Comparison of ENCODE assay signal across 1 cellular context in the genomic region with DNA sequence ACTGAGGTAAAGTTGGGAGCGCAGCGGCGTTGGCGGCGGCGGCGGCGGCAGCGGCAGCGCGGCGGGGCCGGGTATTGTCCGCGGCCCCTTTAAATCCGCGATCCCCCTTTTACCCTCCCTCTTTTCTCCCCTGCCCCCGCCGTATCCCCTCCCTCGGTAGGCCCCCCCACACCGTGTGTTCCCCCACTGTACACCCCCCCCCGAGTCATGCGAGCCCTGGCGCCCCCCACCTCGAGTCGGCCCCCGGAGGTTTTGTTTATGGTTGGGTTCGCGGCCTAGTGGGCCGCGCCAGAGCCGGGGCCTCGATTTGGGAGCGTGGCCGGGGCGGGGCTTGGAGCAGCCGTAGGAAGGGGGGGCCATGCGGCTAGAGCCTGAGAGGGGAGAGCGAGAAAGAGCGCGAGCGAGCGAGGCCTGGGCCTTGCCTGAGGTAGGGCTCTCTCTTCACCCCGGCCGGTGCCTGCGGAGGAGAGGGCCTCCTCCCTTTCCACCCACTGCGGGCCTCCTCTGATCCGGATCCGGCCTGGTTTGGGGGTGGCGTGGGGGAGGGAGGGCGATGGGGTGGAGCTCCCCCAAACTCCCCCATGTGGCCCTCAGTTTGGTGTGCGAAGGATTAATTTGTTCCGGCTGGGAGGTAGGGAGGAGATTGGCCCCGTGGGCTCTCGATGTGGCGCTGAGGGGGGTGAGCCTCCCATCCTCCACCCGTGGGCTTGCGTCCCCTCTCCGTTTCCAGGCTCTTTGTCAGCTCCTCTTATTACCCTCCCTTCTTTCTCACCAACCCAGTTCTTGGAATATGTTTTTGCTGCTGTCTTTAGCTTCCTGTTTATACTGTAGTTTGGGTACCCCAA.
TF ChIP-seq lines count a peak whose summit lies in the region.

No MANE protein-coding gene starts in this region.

TF ChIP-seq in K562, 482 proteins besides CTCF, POLR2A, EP300 and RAD21 (continued from another document and continues in another):
- TF ChIP-seq ZNF785 (CRISPR knock-in tag; IDR thresholded peaks at IDR 0.05) (no peak), TGIF2 (CRISPR knock-in tag; IDR thresholded peaks at IDR 0.05) (peak; percentile 86), ZZZ3 (IDR thresholded peaks at IDR 0.05) (peak; percentile 91), BHLHE40 (IDR thresholded peaks at IDR 0.05; ENCODE audit: low read length) (no peak), ETV1 (tag; conservative IDR thresholded peaks at IDR 0.05; ENCODE audit: low read depth) (0 out of 2 replicates have a peak, but pooled peaks have one; percentile 10), KLF16 (IDR thresholded peaks at IDR 0.05) (no peak), GTF2E2 (tag; IDR thresholded peaks at IDR 0.05) (peak; percentile 96), PML (IDR thresholded peaks at IDR 0.05; ENCODE audit: low read length) (no peak; the same call in 1 of the 2 replicates), MEIS2 (IDR thresholded peaks at IDR 0.05; ENCODE audit: partially characterized antibody) (no peak), ZNF589 (CRISPR knock-in tag; IDR thresholded peaks at IDR 0.05; ENCODE audit: low read depth) (peak; percentile 73), ATF7 (IDR thresholded peaks at IDR 0.05) (0 out of 2 replicates have a peak, but pooled peaks have one; percentile 14), ZNF551 (CRISPR knock-in tag; IDR thresholded peaks at IDR 0.05) (no peak), PCBP2 (IDR thresholded peaks at IDR 0.05; ENCODE audit: low read depth, low read length, poor library complexity, severe bottlenecking) (peak; percentile 56), PRDM10 (IDR thresholded peaks at IDR 0.05; ENCODE audit: partially characterized antibody) (peak; percentile 39), COPS2 (conservative IDR thresholded peaks at IDR 0.05) (no peak), EGR1 (conservative IDR thresholded peaks at IDR 0.05) (peak; percentile 76), NCOR1 (IDR thresholded peaks at IDR 0.05) (no peak), ZNF232 (CRISPR knock-in tag; IDR thresholded peaks at IDR 0.05) (peak; percentile 68; the same call in 1 of the 2 replicates), FOXK1 (CRISPR knock-in tag; IDR thresholded peaks at IDR 0.05; ENCODE audit: borderline replicate concordance) (peak; percentile 36; the same call in 1 of the 2 replicates), KAT2B (IDR thresholded peaks at IDR 0.05; ENCODE audit: low read depth, low read length) (no peak), KDM5B (IDR thresholded peaks at IDR 0.05; ENCODE audit: insufficient replicate concordance, low read depth, low read length) (peak; percentile 40), ZNF318 (IDR thresholded peaks at IDR 0.05; ENCODE audit: borderline replicate concordance in 1 of 2, low read depth in 1 of 2) (0 out of 4 replicates have a peak, but pooled peaks of 1 of the 2 experiments have one; percentile 13), ARHGAP35 (IDR thresholded peaks at IDR 0.05; ENCODE audit: partially characterized antibody) (no peak), CSDE1 (IDR thresholded peaks at IDR 0.05) (0 out of 4 replicates have a peak, but pooled peaks of 1 of the 2 experiments have one; percentile 20), U2AF1 (optimal IDR thresholded peaks at IDR 0.05; ENCODE audit: low read depth, low read length) (peak; percentile 45), GABPA (tag; conservative IDR thresholded peaks at IDR 0.05; ENCODE audit: low read depth) (peak; percentile 63), ZNF444 (CRISPR knock-in tag; IDR thresholded peaks at IDR 0.05) (peak; percentile 87; the same call in 1 of the 2 replicates), CHD1 (IDR thresholded peaks at IDR 0.05; ENCODE audit: low read length) (peak; percentile 98), MCM7 (IDR thresholded peaks at IDR 0.05) (no peak), ZNF197 (CRISPR knock-in tag; IDR thresholded peaks at IDR 0.05; ENCODE audit: low read depth) (no peak), GTF2F1 (IDR thresholded peaks at IDR 0.05; ENCODE audit: low read depth, low read length) (no peak), HNRNPK (IDR thresholded peaks at IDR 0.05; ENCODE audit: low read depth, low read length, poor library complexity, severe bottlenecking) (peak; percentile 95), RNF2 (IDR thresholded peaks at IDR 0.05) (no peak), ZBTB7A (IDR thresholded peaks at IDR 0.05; ENCODE audit: borderline replicate concordance, control insufficient read depth, low read depth, low read length) (peak; percentile 64; the same call in 1 of the 2 replicates), IRF1 (CRISPR knock-in tag; IDR thresholded peaks at IDR 0.05; ENCODE audit: borderline replicate concordance) (peak; percentile 49; the same call in 1 of the 2 replicates), ZNF165 (CRISPR knock-in tag; IDR thresholded peaks at IDR 0.05; ENCODE audit: borderline replicate concordance) (no peak), GTF2A2 (tag; IDR thresholded peaks at IDR 0.05) (no peak), ZBED1 (IDR thresholded peaks at IDR 0.05) (no peak), MAZ (CRISPR knock-in tag; conservative IDR thresholded peaks at IDR 0.05 in 1 of 2, IDR thresholded peaks at IDR 0.05 in 1 of 2) (peak in 1 of 2 experiments; percentile 27; a peak in 2 of 4 replicates)
- TF ChIP-seq, protein P1, sequence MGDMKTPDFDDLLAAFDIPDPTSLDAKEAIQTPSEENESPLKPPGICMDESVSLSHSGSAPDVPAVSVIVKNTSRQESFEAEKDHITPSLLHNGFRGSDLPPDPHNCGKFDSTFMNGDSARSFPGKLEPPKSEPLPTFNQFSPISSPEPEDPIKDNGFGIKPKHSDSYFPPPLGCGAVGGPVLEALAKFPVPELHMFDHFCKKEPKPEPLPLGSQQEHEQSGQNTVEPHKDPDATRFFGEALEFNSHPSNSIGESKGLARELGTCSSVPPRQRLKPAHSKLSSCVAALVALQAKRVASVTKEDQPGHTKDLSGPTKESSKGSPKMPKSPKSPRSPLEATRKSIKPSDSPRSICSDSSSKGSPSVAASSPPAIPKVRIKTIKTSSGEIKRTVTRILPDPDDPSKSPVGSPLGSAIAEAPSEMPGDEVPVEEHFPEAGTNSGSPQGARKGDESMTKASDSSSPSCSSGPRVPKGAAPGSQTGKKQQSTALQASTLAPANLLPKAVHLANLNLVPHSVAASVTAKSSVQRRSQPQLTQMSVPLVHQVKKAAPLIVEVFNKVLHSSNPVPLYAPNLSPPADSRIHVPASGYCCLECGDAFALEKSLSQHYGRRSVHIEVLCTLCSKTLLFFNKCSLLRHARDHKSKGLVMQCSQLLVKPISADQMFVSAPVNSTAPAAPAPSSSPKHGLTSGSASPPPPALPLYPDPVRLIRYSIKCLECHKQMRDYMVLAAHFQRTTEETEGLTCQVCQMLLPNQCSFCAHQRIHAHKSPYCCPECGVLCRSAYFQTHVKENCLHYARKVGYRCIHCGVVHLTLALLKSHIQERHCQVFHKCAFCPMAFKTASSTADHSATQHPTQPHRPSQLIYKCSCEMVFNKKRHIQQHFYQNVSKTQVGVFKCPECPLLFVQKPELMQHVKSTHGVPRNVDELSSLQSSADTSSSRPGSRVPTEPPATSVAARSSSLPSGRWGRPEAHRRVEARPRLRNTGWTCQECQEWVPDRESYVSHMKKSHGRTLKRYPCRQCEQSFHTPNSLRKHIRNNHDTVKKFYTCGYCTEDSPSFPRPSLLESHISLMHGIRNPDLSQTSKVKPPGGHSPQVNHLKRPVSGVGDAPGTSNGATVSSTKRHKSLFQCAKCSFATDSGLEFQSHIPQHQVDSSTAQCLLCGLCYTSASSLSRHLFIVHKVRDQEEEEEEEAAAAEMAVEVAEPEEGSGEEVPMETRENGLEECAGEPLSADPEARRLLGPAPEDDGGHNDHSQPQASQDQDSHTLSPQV (IDR thresholded peaks at IDR 0.05), result 0 out of 2 replicates have a peak, but pooled peaks have one; percentile 15
- TF ChIP-seq, protein P2, sequence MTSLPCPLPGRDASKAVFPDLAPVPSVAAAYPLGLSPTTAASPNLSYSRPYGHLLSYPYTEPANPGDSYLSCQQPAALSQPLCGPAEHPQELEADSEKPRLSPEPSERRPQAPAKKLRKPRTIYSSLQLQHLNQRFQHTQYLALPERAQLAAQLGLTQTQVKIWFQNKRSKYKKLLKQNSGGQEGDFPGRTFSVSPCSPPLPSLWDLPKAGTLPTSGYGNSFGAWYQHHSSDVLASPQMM (CRISPR knock-in tag; IDR thresholded peaks at IDR 0.05), result no peak
- TF ChIP-seq, protein P3, sequence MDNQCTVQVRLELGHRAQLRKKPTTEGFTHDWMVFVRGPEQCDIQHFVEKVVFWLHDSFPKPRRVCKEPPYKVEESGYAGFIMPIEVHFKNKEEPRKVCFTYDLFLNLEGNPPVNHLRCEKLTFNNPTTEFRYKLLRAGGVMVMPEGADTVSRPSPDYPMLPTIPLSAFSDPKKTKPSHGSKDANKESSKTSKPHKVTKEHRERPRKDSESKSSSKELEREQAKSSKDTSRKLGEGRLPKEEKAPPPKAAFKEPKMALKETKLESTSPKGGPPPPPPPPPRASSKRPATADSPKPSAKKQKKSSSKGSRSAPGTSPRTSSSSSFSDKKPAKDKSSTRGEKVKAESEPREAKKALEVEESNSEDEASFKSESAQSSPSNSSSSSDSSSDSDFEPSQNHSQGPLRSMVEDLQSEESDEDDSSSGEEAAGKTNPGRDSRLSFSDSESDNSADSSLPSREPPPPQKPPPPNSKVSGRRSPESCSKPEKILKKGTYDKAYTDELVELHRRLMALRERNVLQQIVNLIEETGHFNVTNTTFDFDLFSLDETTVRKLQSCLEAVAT (IDR thresholded peaks at IDR 0.05), result no peak
